ENCODE assay signal across 31 cellular contexts in the genomic region with DNA sequence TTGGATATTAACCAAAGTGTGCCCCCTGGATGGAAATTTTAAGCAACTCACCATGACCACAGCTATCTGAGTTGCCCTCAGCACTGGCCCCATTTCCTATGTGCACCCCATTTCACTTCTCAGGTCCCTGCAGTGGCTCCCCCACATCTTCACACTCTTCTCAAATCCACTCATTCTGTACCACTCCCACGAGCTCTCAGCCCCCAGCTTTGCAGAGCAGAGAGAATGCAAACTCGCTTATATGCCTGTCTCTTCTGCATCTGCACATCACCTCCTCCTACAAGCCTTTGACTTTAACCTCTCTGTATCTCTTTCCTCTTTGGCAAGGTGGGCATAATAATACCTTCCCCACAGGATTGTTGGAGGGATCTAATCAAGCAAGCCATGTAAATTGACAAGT. TPM values are rescaled to one million over a fixed set of nuclear protein-coding genes. Genes with fewer than 3 reads are reported as not detected.
"Had no signal": no experiment of that assay in that cellular context is flagged by ENCODE, and none has a peak within 500 bp of the region (broad histone marks: within the 10 kb centered on the region; RNA-seq: fewer than 3 reads in every experiment).

No MANE protein-coding gene starts in this region.

- H3K4me1 ChIP-seq: ascending aorta had no signal

- ATAC-seq: activated CD8-positive, alpha-beta memory T cell treated with anti-CD3 and anti-CD28 coated beads, Interleukin-2, amount 10 ng/mL, durations not matched to agents 7 days and 5 days; activated CD8-positive, alpha-beta T cell treated with anti-CD3 and anti-CD28 coated beads, Interleukin-2, amount 10 ng/mL, durations not matched to agents 7 days and 5 days; activated naive CD8-positive, alpha-beta T cell treated with anti-CD3 and anti-CD28 coated beads, Interleukin-2, amount 50 U/mL, for 24 hours had no signal

- H3K27ac ChIP-seq: ascending aorta, cardiac muscle cell, VCaP had no signal

- H3K36me3 ChIP-seq: ascending aorta, cardiac muscle cell had no signal

- H3K27me3 ChIP-seq: ascending aorta, cardiac muscle cell had no signal

- DNase-seq: activated B cell treated with CpG ODN at 0.5 μM for 24 hours; activated CD4-positive, alpha-beta memory T cell treated with anti-CD3 and anti-CD28 coated beads, Interleukin-2, amount 10 ng/mL, durations not matched to agents 7 days and 5 days; activated CD4-positive, alpha-beta T cell treated with anti-CD3 and anti-CD28 coated beads for 4 hours; activated CD4-positive, alpha-beta T cell treated with anti-CD3 and anti-CD28 coated beads, Interleukin-2, amount 10 ng/mL, durations not matched to agents 24 days and 14 days; activated CD4-positive, alpha-beta T cell treated with anti-CD3 and anti-CD28 coated beads, Interleukin-2, amount 50 U/mL, for 1 hour; activated CD4-positive, alpha-beta T cell treated with anti-CD3 and anti-CD28 coated beads, Interleukin-2, amount 50 U/mL, for 48 hours; activated CD4-positive, CD25-positive, alpha-beta regulatory T cell treated with anti-CD3 and anti-CD28 coated beads, Interleukin-2, amount 50 U/mL, for 72 hours; activated CD8-positive, alpha-beta memory T cell treated with anti-CD3 and anti-CD28 coated beads for 24 hours; activated CD8-positive, alpha-beta memory T cell treated with anti-CD3 and anti-CD28 coated beads, Interleukin-2, amount 10 ng/mL, durations not matched to agents 7 days and 5 days; activated CD8-positive, alpha-beta memory T cell treated with anti-CD3 and anti-CD28 coated beads, Interleukin-2, amount 50 U/mL, for 48 hours; activated CD8-positive, alpha-beta T cell treated with anti-CD3 and anti-CD28 coated beads, Interleukin-2, amount 10 ng/mL, durations not matched to agents 7 days and 5 days; activated effector memory CD4-positive, alpha-beta T cell treated with Interleukin-2 at 50 U/mL for 16 hours; activated gamma-delta T cell; activated naive CD4-positive, alpha-beta T cell treated with anti-CD3 and anti-CD28 coated beads, Interleukin-2, amount 10 ng/mL, durations not matched to agents 7 days and 5 days; activated naive CD4-positive, alpha-beta T cell treated with Interleukin-2 at 50 U/mL for 16 hours; activated naive CD8-positive, alpha-beta T cell treated with anti-CD3 and anti-CD28 coated beads, Interleukin-2, amount 10 ng/mL, durations not matched to agents 7 days and 5 days; activated naive CD8-positive, alpha-beta T cell treated with anti-CD3 and anti-CD28 coated beads, Interleukin-2, amount 50 U/mL, for 24 hours; activated T-cell treated with anti-CD3 and anti-CD28 coated beads, Interleukin-2, amount 50 U/mL, for 24 hours; activated T-cell treated with anti-CD3 and anti-CD28 coated beads, Interleukin-2, amount 50 U/mL, for 48 hours; amygdala; anterior cingulate cortex; cerebellar nuclear complex; SW 1271; T-helper 1 cell; T-helper 2 cell; T-helper 9 cell had no signal

- H3K4me3 ChIP-seq: ascending aorta, cardiac muscle cell had no signal

RNA-seq across cellular contexts. Expression of a gene that starts 46.2 kb away (rescaled TPM):
- total RNA-seq: activated B cell treated with CpG ODN at 0.5 μM for 24 hours; activated CD4-positive, alpha-beta memory T cell treated with anti-CD3 and anti-CD28 coated beads, Interleukin-2, amount 10 ng/mL, durations not matched to agents 7 days and 5 days; activated CD4-positive, alpha-beta T cell treated with anti-CD3 and anti-CD28 coated beads, Interleukin-2, amount 10 ng/mL, durations not matched to agents 24 days and 14 days; activated CD8-positive, alpha-beta memory T cell treated with anti-CD3 and anti-CD28 coated beads, Interleukin-2, amount 10 ng/mL, durations not matched to agents 7 days and 5 days; activated CD8-positive, alpha-beta T cell treated with anti-CD3 and anti-CD28 coated beads, Interleukin-2, amount 10 ng/mL, durations not matched to agents 7 days and 5 days; activated naive CD8-positive, alpha-beta T cell treated with anti-CD3 and anti-CD28 coated beads, Interleukin-2, amount 10 ng/mL, durations not matched to agents 7 days and 5 days; activated T-helper 2 cell treated with anti-CD3 and anti-CD28 coated beads, Interferon-gamma antibody, Interleukin-2, Interleukin-4, amounts not matched to agents 10 μg/mL and 5 μg/mL and 100 μg/mL, durations not matched to agents 14 hours and 24 hours and 36 hours; ascending aorta; bronchial epithelial cell had no signal
